ENCODE assay signal across 8 cellular contexts in the genomic region with DNA sequence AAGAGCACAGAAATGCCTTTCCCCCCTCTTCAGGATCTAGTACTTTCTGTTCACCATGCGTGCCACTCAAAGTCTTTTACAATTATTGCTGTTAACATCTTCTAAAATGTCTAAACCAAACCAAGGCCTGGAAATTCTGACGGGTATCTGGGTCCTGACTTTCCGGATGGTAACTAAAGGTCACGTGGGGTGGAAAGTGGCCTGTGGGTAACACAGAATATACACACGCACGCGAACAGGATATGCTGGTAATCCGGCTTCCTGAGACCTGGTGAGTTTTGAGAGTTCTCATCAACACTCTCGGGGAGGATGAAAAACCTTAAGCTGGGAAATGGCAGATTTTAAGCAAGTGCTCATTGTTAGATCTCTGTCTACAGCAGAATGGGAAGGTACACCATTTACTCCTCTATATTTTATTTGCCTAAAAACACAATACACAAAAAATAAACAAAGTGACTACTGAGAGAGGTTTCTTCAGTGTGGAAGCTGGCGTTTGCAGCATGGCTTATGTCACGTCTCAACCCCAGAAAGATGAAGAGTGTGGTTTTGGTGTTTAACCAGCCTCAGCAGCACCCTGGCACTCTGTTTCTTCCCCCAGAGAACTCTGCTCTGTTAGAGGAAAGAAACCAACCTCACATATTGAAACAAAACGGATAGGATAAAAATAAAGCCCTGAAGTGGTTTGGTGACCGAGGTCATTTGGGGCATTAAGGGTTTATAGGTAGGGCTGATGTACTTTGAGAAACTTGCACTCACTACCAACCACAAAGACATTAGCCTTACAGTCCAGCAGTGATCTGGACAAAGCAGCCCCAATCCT. TPM values are rescaled to one million over a fixed set of nuclear protein-coding genes. Genes with fewer than 3 reads are reported as not detected.
DNase-seq lines count a peak whose midpoint lies in the region; ATAC-seq and TF ChIP-seq lines count a peak whose summit lies in the region.

No MANE protein-coding gene starts in this region.

- peak; percentile 76 for ATAC-seq in GM18867 (IDR thresholded peaks at IDR 0.05; ENCODE audit: unreplicated experiment)
- peak; percentile 71 for ATAC-seq in HG03064 (IDR thresholded peaks at IDR 0.05; ENCODE audit: low read depth, unreplicated experiment)
- peak; percentile 97 for ATAC-seq in stimulated activated memory B cell treated with anti-CD40 and anti-IgM and Interleukin-4, amounts not matched to agents 10 μg/mL and 1 μg/mL and 100 μg/mL, for 72 hours

- no peak for TF ChIP-seq CTCF in esophagus squamous epithelium (IDR thresholded peaks at IDR 0.05)

- peak overlapping the region; percentile 72 for H3K4me3 Mint-ChIP-seq in stimulated activated memory B cell treated with anti-CD40 and anti-IgM and Interleukin-4, amounts not matched to agents 10 μg/mL and 1 μg/mL and 100 μg/mL, for 72 hours

- H3K27ac Mint-ChIP-seq in stimulated activated memory B cell treated with anti-CD40 and anti-IgM and Interleukin-4, amounts not matched to agents 10 μg/mL and 1 μg/mL and 100 μg/mL, for 72 hours: peak overlapping the region; percentile 99

- no peak overlapping the region for H3K4me3 ChIP-seq in esophagus squamous epithelium

- DNase-seq in activated CD4-positive, alpha-beta T cell treated with anti-CD3 and anti-CD28 coated beads for 4 hours: peak; percentile 87 to 89
- no peak for DNase-seq in esophagus squamous epithelium (lab: John Stamatoyannopoulos, UW)
- no peak for DNase-seq in Ammon's horn (ENCODE audit: low spot score)
- DNase-seq in NCI-H510A treated with DMSO at 0.1 percent for 48 hours (lab: John Stamatoyannopoulos, UW): no peak
- DNase-seq in NCI-H2107 treated with DMSO at 0.1 percent for 48 hours (lab: John Stamatoyannopoulos, UW; ENCODE audit: unreplicated experiment): no peak

- 56 to 60% methylated on average over 11 to 13 of the region's 13 CpGs for WGBS in esophagus squamous epithelium, 2 donors

- peak overlapping the region; percentile 24 to 76 (median 54) for H3K27ac ChIP-seq in esophagus squamous epithelium

- no peaks in the 10 kb centered on the region for H3K27me3 ChIP-seq in esophagus squamous epithelium

- no peaks in the 10 kb centered on the region for H3K9me3 Mint-ChIP-seq in stimulated activated memory B cell treated with anti-CD40 and anti-IgM and Interleukin-4, amounts not matched to agents 10 μg/mL and 1 μg/mL and 100 μg/mL, for 72 hours

- H3K36me3 Mint-ChIP-seq in stimulated activated memory B cell treated with anti-CD40 and anti-IgM and Interleukin-4, amounts not matched to agents 10 μg/mL and 1 μg/mL and 100 μg/mL, for 72 hours: peaks cover 42% of the 10 kb centered on the region

- intact Hi-C loops in esophagus squamous epithelium (cut with DNase I): no loop called here

- peaks cover 0 to 47% (median 19%) of the 10 kb centered on the region in 3 donors for H3K4me1 ChIP-seq in esophagus squamous epithelium

- TF ChIP-seq POLR2A in esophagus squamous epithelium (IDR thresholded peaks at IDR 0.05): no peak

- H3K36me3 ChIP-seq in esophagus squamous epithelium: peaks cover 0 to 62% (median 0%) of the 10 kb centered on the region in 3 donors

- no peaks in the 10 kb centered on the region for H3K9me3 ChIP-seq in esophagus squamous epithelium

- peaks cover 31% of the 10 kb centered on the region for H3K4me1 Mint-ChIP-seq in stimulated activated memory B cell treated with anti-CD40 and anti-IgM and Interleukin-4, amounts not matched to agents 10 μg/mL and 1 μg/mL and 100 μg/mL, for 72 hours

- no peaks in the 10 kb centered on the region for H3K27me3 Mint-ChIP-seq in stimulated activated memory B cell treated with anti-CD40 and anti-IgM and Interleukin-4, amounts not matched to agents 10 μg/mL and 1 μg/mL and 100 μg/mL, for 72 hours

RNA-seq across cellular contexts. Expression of a gene that starts 37.3 kb away (rescaled TPM):
- 10 to 100 TPM; 17.9 to 24.0 (median 20.1) TPM for total RNA-seq in esophagus squamous epithelium

RNA-seq across cellular contexts. Expression of a gene that starts 37.5 kb away (rescaled TPM):
- 10 to 100 TPM in 3 of 4 donors, 1 to 10 TPM in 1; 8.7 to 34.8 (median 15.8) TPM for total RNA-seq in esophagus squamous epithelium

Comparison
In these comparisons a context has a peak if more than half of its experiments do, and no peak if none do; other contexts are left out.
1. DNase-seq: peak in activated CD4-positive, alpha-beta T cell treated with anti-CD3 and anti-CD28 coated beads for 4 hours (2 of 2); none in esophagus squamous epithelium (single experiment), Ammon's horn (single experiment), NCI-H510A treated with DMSO at 0.1 percent for 48 hours (single experiment) and NCI-H2107 treated with DMSO at 0.1 percent for 48 hours (single experiment).
2. Peak in every context shown above with its lines, with median percentiles within 50 percentile points of each other: ATAC-seq.